ENCODE assay signal across 20 cellular contexts in the genomic region with DNA sequence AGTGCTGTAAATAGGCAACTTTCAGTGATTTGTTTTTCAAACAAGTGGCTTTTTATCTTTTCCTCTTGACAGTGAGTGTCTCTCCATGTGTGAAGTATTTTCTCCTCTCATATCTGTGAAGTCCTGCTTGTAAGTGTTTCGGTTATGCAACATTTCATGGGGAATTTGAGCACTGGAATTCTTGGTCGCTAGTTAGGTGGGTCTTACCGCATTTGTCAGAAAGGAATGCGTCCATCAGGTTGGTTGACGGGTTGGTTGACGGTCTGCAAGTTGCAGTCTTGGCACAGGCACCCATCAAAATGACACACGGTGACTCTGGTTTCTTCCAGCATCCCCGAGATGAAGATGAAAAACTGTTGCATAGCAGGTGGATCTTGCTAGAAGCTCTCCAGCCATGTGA.
DNase-seq lines count a peak whose midpoint lies in the region; ATAC-seq and TF ChIP-seq lines count a peak whose summit lies in the region.
"Had no signal": no experiment of that assay in that cellular context is flagged by ENCODE, and none has a peak within 500 bp of the region (broad histone marks: within the 10 kb centered on the region; RNA-seq: fewer than 3 reads in every experiment).

No MANE protein-coding gene starts in this region.

- H3K27ac ChIP-seq in left lung = no peak overlapping the region
- H3K27ac ChIP-seq in mammary epithelial cell (ENCODE audit: insufficient read depth, low read depth, low read length) = no peak overlapping the region
- H3K27ac ChIP-seq: BLaER1, GM23248, HL-60 had no signal

- H3K36me3 Mint-ChIP-seq in WTC11 = peaks cover 12% of the 10 kb centered on the region
- H3K36me3 Mint-ChIP-seq: CD14-positive monocyte; CD4-positive, alpha-beta memory T cell had no signal

- no peaks in the 10 kb centered on the region for H4K20me1 ChIP-seq in mammary epithelial cell (ENCODE audit: insufficient read depth, low read length)

- H3K4me3 Mint-ChIP-seq in WTC11 = no peak overlapping the region
- H3K4me3 Mint-ChIP-seq: CD14-positive monocyte; CD4-positive, alpha-beta memory T cell had no signal

- H3K27me3 Mint-ChIP-seq in WTC11 (ENCODE audit: low read depth) = no peaks in the 10 kb centered on the region

- no peak for TF ChIP-seq EP300 in Ishikawa (IDR thresholded peaks at IDR 0.05; ENCODE audit: borderline replicate concordance)

- H3K27me3 ChIP-seq in left lung (no peaks in the 10 kb centered on the region), mammary epithelial cell (ENCODE audit: insufficient read depth, low read length) (no peaks in the 10 kb centered on the region)
- H3K27me3 ChIP-seq: BLaER1 had no signal

- no TSS peak for BruUV-seq in mammary epithelial cell (replicated peaks; lab: Mats Ljungman, UMichigan)

- no peak overlapping the region for H3K4me3 ChIP-seq in left lung
- H3K4me3 ChIP-seq in mammary epithelial cell (replicated peaks in 1 of 3; ENCODE audit: insufficient read depth in 1 of 3, low read depth in 2 of 3, low read length in 3 of 3) = no peak overlapping the region
- H3K4me3 ChIP-seq: BLaER1, GM12878, GM23248, HAP-1 had no signal

- no peak overlapping the region for H3K4me2 ChIP-seq in mammary epithelial cell (ENCODE audit: insufficient read depth, low read depth, low read length)
- H3K4me2 ChIP-seq: BLaER1 had no signal

- POLR2A ChIA-PET in WTC11 (lab: Charles Lee) = no interaction called here

- H3K4me1 Mint-ChIP-seq in WTC11 = peaks cover 42% of the 10 kb centered on the region
- H3K4me1 Mint-ChIP-seq: CD14-positive monocyte; CD4-positive, alpha-beta memory T cell had no signal

- H3K27ac Mint-ChIP-seq in WTC11 = 0 out of 2 replicates have a peak overlapping the region, but pooled peaks have one; percentile 65
- H3K27ac Mint-ChIP-seq: CD14-positive monocyte; CD4-positive, alpha-beta memory T cell had no signal

- TF ChIP-seq CTCF in WTC11 (IDR thresholded peaks at IDR 0.05) (no peak), left lung (IDR thresholded peaks at IDR 0.05) (no peak), mammary epithelial cell (conservative IDR thresholded peaks at IDR 0.05 in 1 of 2, IDR thresholded peaks at IDR 0.05 in 1 of 2; ENCODE audit: extremely low read depth in 1 of 2, insufficient read depth in 1 of 2, low read depth in 1 of 2, low read length in 2 of 2) (no peak)

- WGBS in mammary epithelial cell (ENCODE audit: low coverage, missing lambda C conversion rate) = 98% methylated on average over 8 of the region's 8 CpGs

- dilution Hi-C loops in mammary epithelial cell (cut with HindIII; ENCODE audit: low sequenced_read_pairs) = no loop called here

- intact Hi-C loops in left lung (cut with DNase I) (no loop called here), mammary epithelial cell (cut with micrococcal nuclease) (loop anchor here (2.0 kb wide), 1 partner anchor 63 kb away; no protein-coding TSS in a partner anchor)

- H3K36me3 ChIP-seq in left lung (no peaks in the 10 kb centered on the region), mammary epithelial cell (ENCODE audit: insufficient read depth, low read length) (no peaks in the 10 kb centered on the region)
- H3K36me3 ChIP-seq: BLaER1, HAP-1 had no signal

- no peak overlapping the region for H2AFZ ChIP-seq in mammary epithelial cell (ENCODE audit: low read depth, low read length)
- H2AFZ ChIP-seq: GM23248 had no signal

- ATAC-seq in WTC11 (no peak), left lung (peak; percentile 46), GM21526 (IDR thresholded peaks at IDR 0.05; ENCODE audit: low FRiP score, unreplicated experiment) (no peak)
- ATAC-seq: GM12878 had no signal

- TF ChIP-seq RAD21 in Ishikawa (IDR thresholded peaks at IDR 0.05; ENCODE audit: low read depth) = no peak

- no peak for DNase-seq in WTC11 (ENCODE audit: low spot score)
- DNase-seq in left lung = no peak
- peak; percentile 37 for DNase-seq in superior temporal gyrus (ENCODE audit: extremely low spot score)
- no peak for DNase-seq in mammary epithelial cell
- DNase-seq in stimulated activated naive CD4-positive, alpha-beta T cell (lab: John Stamatoyannopoulos, UW) = no peak
- DNase-seq: 8988T; Calu3; CD4-positive, alpha-beta memory T cell; DMS53; DND-41; EL; GM23248; IMR-90 had no signal

- in situ Hi-C loops in mammary epithelial cell (cut with MboI; ENCODE audit: low sequenced_read_pairs in 2 of 2) = loop anchor here (5.0 to 10.0 kb wide), 2 partner anchors 144 to 469 kb away; no protein-coding TSS in a partner anchor

- CTCF ChIA-PET in WTC11 (lab: Charles Lee) (no interaction called here), mammary epithelial cell (lab: Charles Lee; ENCODE audit: low non-redundant PET) (no interaction called here)

- H3K4me1 ChIP-seq in left lung (peaks cover 0 to 9% of the 10 kb centered on the region in 2 donors), mammary epithelial cell (ENCODE audit: insufficient read depth, low read length) (peaks cover 11% of the 10 kb centered on the region)
- H3K4me1 ChIP-seq: HAP-1 had no signal

- peaks cover 15% of the 10 kb centered on the region for H3K9me3 Mint-ChIP-seq in WTC11

- no peak overlapping the region for H3K9ac ChIP-seq in mammary epithelial cell (ENCODE audit: insufficient read depth, low read length)
- H3K9ac ChIP-seq: BLaER1, GM23248 had no signal

- peaks cover 73% of the 10 kb centered on the region for H3K79me2 ChIP-seq in mammary epithelial cell (ENCODE audit: insufficient read depth, low read length)

- no peaks in the 10 kb centered on the region for H3K9me3 ChIP-seq in left lung
- no peaks in the 10 kb centered on the region for H3K9me3 ChIP-seq in mammary epithelial cell (replicated peaks; ENCODE audit: insufficient read depth, low read length)
- H3K9me3 ChIP-seq: HAP-1 had no signal

TF ChIP-seq in Ishikawa, 13 proteins besides CTCF, POLR2A, EP300 and RAD21:
- TF ChIP-seq TEAD4 (IDR thresholded peaks at IDR 0.05) (peak; percentile 44), YY1 (IDR thresholded peaks at IDR 0.05; ENCODE audit: low read depth) (no peak), NFIC (IDR thresholded peaks at IDR 0.05) (no peak)
- TF ChIP-seq, protein P1, sequence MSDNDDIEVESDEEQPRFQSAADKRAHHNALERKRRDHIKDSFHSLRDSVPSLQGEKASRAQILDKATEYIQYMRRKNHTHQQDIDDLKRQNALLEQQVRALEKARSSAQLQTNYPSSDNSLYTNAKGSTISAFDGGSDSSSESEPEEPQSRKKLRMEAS (IDR thresholded peaks at IDR 0.05) = no peak
- TF ChIP-seq, protein P2, sequence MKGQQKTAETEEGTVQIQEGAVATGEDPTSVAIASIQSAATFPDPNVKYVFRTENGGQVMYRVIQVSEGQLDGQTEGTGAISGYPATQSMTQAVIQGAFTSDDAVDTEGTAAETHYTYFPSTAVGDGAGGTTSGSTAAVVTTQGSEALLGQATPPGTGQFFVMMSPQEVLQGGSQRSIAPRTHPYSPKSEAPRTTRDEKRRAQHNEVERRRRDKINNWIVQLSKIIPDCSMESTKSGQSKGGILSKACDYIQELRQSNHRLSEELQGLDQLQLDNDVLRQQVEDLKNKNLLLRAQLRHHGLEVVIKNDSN (IDR thresholded peaks at IDR 0.05) = no peak

TF ChIP-seq in WTC11, 78 proteins besides CTCF, POLR2A, EP300 and RAD21 (continues in another document):
- TF ChIP-seq NFATC4 (CRISPR knock-in tag; IDR thresholded peaks at IDR 0.05) (no peak), SOX15 (CRISPR knock-in tag; IDR thresholded peaks at IDR 0.05) (no peak), JUN (CRISPR knock-in tag; IDR thresholded peaks at IDR 0.05) (no peak), GTF2I (CRISPR knock-in tag; conservative IDR thresholded peaks at IDR 0.05) (no peak), NFYB (CRISPR knock-in tag; conservative IDR thresholded peaks at IDR 0.05; ENCODE audit: low read depth) (no peak), ZNF263 (CRISPR knock-in tag; IDR thresholded peaks at IDR 0.05; ENCODE audit: low read depth) (no peak), GABPB1 (CRISPR knock-in tag; IDR thresholded peaks at IDR 0.05) (no peak), NR3C1 (CRISPR knock-in tag; conservative IDR thresholded peaks at IDR 0.05; ENCODE audit: low read depth) (no peak), TEAD4 (CRISPR knock-in tag; IDR thresholded peaks at IDR 0.05) (no peak), TP53 (CRISPR knock-in tag; IDR thresholded peaks at IDR 0.05) (no peak), FOXJ3 (CRISPR knock-in tag; IDR thresholded peaks at IDR 0.05; ENCODE audit: borderline replicate concordance) (no peak), RORB (CRISPR knock-in tag; IDR thresholded peaks at IDR 0.05) (no peak), PRRX2 (CRISPR knock-in tag; IDR thresholded peaks at IDR 0.05) (no peak), ZBTB21 (CRISPR knock-in tag; IDR thresholded peaks at IDR 0.05; ENCODE audit: borderline replicate concordance) (no peak)
- TF ChIP-seq, protein P3, sequence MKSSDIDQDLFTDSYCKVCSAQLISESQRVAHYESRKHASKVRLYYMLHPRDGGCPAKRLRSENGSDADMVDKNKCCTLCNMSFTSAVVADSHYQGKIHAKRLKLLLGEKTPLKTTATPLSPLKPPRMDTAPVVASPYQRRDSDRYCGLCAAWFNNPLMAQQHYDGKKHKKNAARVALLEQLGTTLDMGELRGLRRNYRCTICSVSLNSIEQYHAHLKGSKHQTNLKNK (CRISPR knock-in tag; IDR thresholded peaks at IDR 0.05) = no peak
- TF ChIP-seq, protein P4, sequence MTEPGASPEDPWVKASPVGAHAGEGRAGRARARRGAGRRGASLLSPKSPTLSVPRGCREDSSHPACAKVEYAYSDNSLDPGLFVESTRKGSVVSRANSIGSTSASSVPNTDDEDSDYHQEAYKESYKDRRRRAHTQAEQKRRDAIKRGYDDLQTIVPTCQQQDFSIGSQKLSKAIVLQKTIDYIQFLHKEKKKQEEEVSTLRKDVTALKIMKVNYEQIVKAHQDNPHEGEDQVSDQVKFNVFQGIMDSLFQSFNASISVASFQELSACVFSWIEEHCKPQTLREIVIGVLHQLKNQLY (CRISPR knock-in tag; IDR thresholded peaks at IDR 0.05) = no peak
- TF ChIP-seq, protein P5, sequence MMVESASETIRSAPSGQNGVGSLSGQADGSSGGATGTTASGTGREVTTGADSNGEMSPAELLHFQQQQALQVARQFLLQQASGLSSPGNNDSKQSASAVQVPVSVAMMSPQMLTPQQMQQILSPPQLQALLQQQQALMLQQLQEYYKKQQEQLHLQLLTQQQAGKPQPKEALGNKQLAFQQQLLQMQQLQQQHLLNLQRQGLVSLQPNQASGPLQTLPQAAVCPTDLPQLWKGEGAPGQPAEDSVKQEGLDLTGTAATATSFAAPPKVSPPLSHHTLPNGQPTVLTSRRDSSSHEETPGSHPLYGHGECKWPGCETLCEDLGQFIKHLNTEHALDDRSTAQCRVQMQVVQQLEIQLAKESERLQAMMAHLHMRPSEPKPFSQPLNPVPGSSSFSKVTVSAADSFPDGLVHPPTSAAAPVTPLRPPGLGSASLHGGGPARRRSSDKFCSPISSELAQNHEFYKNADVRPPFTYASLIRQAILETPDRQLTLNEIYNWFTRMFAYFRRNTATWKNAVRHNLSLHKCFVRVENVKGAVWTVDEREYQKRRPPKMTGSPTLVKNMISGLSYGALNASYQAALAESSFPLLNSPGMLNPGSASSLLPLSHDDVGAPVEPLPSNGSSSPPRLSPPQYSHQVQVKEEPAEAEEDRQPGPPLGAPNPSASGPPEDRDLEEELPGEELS (CRISPR knock-in tag; IDR thresholded peaks at IDR 0.05) = no peak
